1 cellular context compared by ENCODE assay signal in the genomic region with DNA sequence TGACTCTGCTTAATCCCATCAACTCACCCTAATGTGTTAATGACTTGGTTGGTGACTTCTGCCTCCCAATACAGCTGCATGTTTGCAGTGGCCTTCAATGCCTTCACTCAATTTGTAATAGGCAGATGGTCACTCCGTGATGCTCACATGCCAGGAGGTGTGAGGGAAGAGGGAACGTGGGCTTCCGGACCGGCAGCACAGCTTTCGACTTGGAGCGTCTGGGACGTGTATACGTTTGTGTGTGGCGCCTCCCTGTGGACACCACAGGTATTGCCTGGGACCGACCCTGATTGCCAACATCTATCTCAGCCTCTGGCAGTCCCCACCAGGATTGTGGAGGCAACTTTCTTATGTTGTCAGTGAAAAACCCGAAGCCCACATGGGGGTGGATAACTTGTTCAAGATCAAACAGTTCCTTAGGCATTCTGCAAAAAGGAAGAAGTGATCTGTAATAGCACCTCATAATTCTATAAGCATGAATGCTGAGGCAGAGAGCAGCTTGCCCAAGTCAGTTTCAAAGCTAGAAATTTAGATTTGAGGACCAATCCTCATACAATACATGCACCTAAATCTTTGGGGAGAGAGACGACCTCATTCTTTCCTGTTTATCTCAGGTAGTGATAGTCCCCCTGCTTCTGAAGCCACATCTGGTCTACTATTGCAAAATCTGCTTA.
TF ChIP-seq lines count a peak whose summit lies in the region.

No MANE protein-coding gene starts in this region.

TF ChIP-seq in K562, 482 proteins besides CTCF, POLR2A, EP300 and RAD21 (continued from another document):
- no peak for TF ChIP-seq CBX1 (IDR thresholded peaks at IDR 0.05; ENCODE audit: low read depth)
- peak; percentile 88 for TF ChIP-seq SMC3 (conservative IDR thresholded peaks at IDR 0.05; ENCODE audit: insufficient read depth, low read depth, low read length)
- no peak for TF ChIP-seq ELF2 (CRISPR knock-in tag; IDR thresholded peaks at IDR 0.05)
- no peak for TF ChIP-seq PYGO2 (tag; IDR thresholded peaks at IDR 0.05)
- peak in 1 of 2 experiments; percentile 68; a peak in 1 of 3 replicates for TF ChIP-seq CBX3 (IDR thresholded peaks at IDR 0.05; ENCODE audit: borderline replicate concordance in 1 of 2, low read length in 2 of 2)
- TF ChIP-seq, protein P1, sequence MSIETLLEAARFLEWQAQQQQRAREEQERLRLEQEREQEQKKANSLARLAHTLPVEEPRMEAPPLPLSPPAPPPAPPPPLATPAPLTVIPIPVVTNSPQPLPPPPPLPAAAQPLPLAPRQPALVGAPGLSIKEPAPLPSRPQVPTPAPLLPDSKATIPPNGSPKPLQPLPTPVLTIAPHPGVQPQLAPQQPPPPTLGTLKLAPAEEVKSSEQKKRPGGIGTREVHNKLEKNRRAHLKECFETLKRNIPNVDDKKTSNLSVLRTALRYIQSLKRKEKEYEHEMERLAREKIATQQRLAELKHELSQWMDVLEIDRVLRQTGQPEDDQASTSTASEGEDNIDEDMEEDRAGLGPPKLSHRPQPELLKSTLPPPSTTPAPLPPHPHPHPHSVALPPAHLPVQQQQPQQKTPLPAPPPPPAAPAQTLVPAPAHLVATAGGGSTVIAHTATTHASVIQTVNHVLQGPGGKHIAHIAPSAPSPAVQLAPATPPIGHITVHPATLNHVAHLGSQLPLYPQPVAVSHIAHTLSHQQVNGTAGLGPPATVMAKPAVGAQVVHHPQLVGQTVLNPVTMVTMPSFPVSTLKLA (conservative IDR thresholded peaks at IDR 0.05), result no peak
- no peak for TF ChIP-seq C11orf30 (IDR thresholded peaks at IDR 0.05; ENCODE audit: low read depth)
